ENCODE assay signal across 8 cellular contexts in genomic region chr7:6106140-6106904, GRCh38. TPM values are rescaled to one million over a fixed set of nuclear protein-coding genes. Genes with fewer than 3 reads are reported as not detected.
DNase-seq lines count a peak whose midpoint lies in the region; ATAC-seq and TF ChIP-seq lines count a peak whose summit lies in the region.

No MANE protein-coding gene starts in this region.

- H3K27ac ChIP-seq in esophagus muscularis mucosa (replicated peaks in 1 of 4) (peak overlapping the region; percentile 83 to 95 (median 88)), ovary (peak overlapping the region in 1 of 2 donors; percentile 64)

- no peak for TF ChIP-seq POLR2A in esophagus muscularis mucosa (IDR thresholded peaks at IDR 0.05; ENCODE audit: low read depth)
- no peak for TF ChIP-seq POLR2A in ovary (IDR thresholded peaks at IDR 0.05)

- peaks cover 20 to 42% (median 31%) of the 10 kb centered on the region in 4 donors for H3K4me1 ChIP-seq in esophagus muscularis mucosa
- H3K4me1 ChIP-seq in ovary (ENCODE audit: insufficient read depth) = peaks cover 6% of the 10 kb centered on the region

- DNase-seq in G401 (ENCODE audit: low spot score) (peak; percentile 19), M059J (ENCODE audit: low read depth) (peak; percentile 59), esophagus muscularis mucosa (ENCODE audit: extremely low spot score) (no peak), ovary (peak in 2 of 5 donors; percentile 9 to 31), NCI-H2196 (lab: John Stamatoyannopoulos, UW; ENCODE audit: unreplicated experiment) (no peak)
- DNase-seq in activated CD4-positive, alpha-beta T cell treated with anti-CD3 and anti-CD28 coated beads, Interleukin-2, amount 50 U/mL, for 4 hours = peak; percentile 18 to 25

- no peak for ATAC-seq in GM18858 (IDR thresholded peaks at IDR 0.05; ENCODE audit: unreplicated experiment)
- no peak for ATAC-seq in HG02840 (IDR thresholded peaks at IDR 0.05; ENCODE audit: low FRiP score, unreplicated experiment)

- WGBS in esophagus muscularis mucosa = 10% methylated on average over 10 of the region's 10 CpGs
- 4 to 6% (median 5%) methylated on average over 10 of the region's 10 CpGs for WGBS in ovary, 3 donors

- H3K4me3 ChIP-seq in esophagus muscularis mucosa = peak overlapping the region; percentile 69 to 91 (median 74)
- peak overlapping the region; percentile 52 for H3K4me3 ChIP-seq in ovary

- in situ Hi-C loops in G401 (cut with HindIII; ENCODE audit: low sequenced_read_pairs) = no loop called here

- TF ChIP-seq CTCF in esophagus muscularis mucosa (IDR thresholded peaks at IDR 0.05) (peak; percentile 28 to 39 (median 36)), ovary (IDR thresholded peaks at IDR 0.05) (no peak)

- intact Hi-C loops in esophagus muscularis mucosa (cut with DNase I) = no loop called here
- intact Hi-C loops in ovary (cut with DNase I) = no loop called here

- no peak for TF ChIP-seq EP300 in esophagus muscularis mucosa (IDR thresholded peaks at IDR 0.05)
- no peak for TF ChIP-seq EP300 in ovary (IDR thresholded peaks at IDR 0.05)

- no peaks in the 10 kb centered on the region for H3K9me3 ChIP-seq in esophagus muscularis mucosa
- no peaks in the 10 kb centered on the region for H3K9me3 ChIP-seq in ovary

- H3K27me3 ChIP-seq in esophagus muscularis mucosa = no peaks in the 10 kb centered on the region
- H3K27me3 ChIP-seq in ovary = no peaks in the 10 kb centered on the region

- H3K36me3 ChIP-seq in esophagus muscularis mucosa = peaks cover 0 to 3% (median 1%) of the 10 kb centered on the region in 4 donors
- no peaks in the 10 kb centered on the region for H3K36me3 ChIP-seq in ovary

RNA-seq across cellular contexts. Expression of gene USP42, which starts 1.6 kb away (rescaled TPM):
- 5.2 and 8.9 TPM in 2 replicates for total RNA-seq in G401 (2014; rRNA removed; shearing (Covaris generic))
- total RNA-seq in M059J (2014; rRNA removed; shearing (Covaris generic)) = 6.6 and 9.7 TPM in 2 replicates
- total RNA-seq in esophagus muscularis mucosa (10 to 100 TPM in 1 of 4 donors, 1 to 10 TPM in 3; 8.3 to 11.6 (median 9.6) TPM), ovary (10 to 100 TPM in 5 of 7 donors, 1 to 10 TPM in 2; 7.5 to 15.5 (median 12.9) TPM)
- 1 to 10 TPM; 5.4 to 9.5 TPM for polyA plus RNA-seq in ovary

RNA-seq across cellular contexts. Expression of gene EIF2AK1, which starts 47.3 kb away (rescaled TPM):
- 76.6 and 111 TPM in 2 replicates for total RNA-seq in G401 (2014; rRNA removed; shearing (Covaris generic))
- 189 and 198 TPM in 2 replicates for total RNA-seq in M059J (2014; rRNA removed; shearing (Covaris generic))
- total RNA-seq in esophagus muscularis mucosa = 100 to 1,000 TPM in 2 of 4 donors, 10 to 100 TPM in 2; 60.1 to 157 (median 89.2) TPM
- total RNA-seq in ovary = 100 to 1,000 TPM in 1 of 7 donors, 10 to 100 TPM in 6; 54.2 to 164 (median 73.1) TPM
- polyA plus RNA-seq in ovary = 10 to 100 TPM; 32.5 to 82.3 TPM

Comparison
In these comparisons a context has a peak if more than half of its experiments do, and no peak if none do; other contexts are left out.
1. DNase-seq: peak in G401 (single experiment), M059J (single experiment) and activated CD4-positive, alpha-beta T cell treated with anti-CD3 and anti-CD28 coated beads, Interleukin-2, amount 50 U/mL, for 4 hours (2 of 2); none in esophagus muscularis mucosa (single experiment) and NCI-H2196 (single experiment).
2. CTCF ChIP-seq: peak in esophagus muscularis mucosa (3 of 3); none in ovary (0 of 3).